In genomic region chr13:114019367-114019766, GRCh38 we compare ENCODE assay signal across 13 cellular contexts. TPM values are rescaled to one million over a fixed set of nuclear protein-coding genes. Genes with fewer than 3 reads are reported as not detected.
DNase-seq lines count a peak whose midpoint lies in the region; ATAC-seq and TF ChIP-seq lines count a peak whose summit lies in the region.
"Had no signal": no experiment of that assay in that cellular context is flagged by ENCODE, and none has a peak within 500 bp of the region (broad histone marks: within the 10 kb centered on the region; RNA-seq: fewer than 3 reads in every experiment).

No MANE protein-coding gene starts in this region.

- peaks cover 82% of the 10 kb centered on the region for H3K36me3 Mint-ChIP-seq in CD4-positive, alpha-beta T cell (ENCODE audit: low read depth)
- H3K36me3 Mint-ChIP-seq in nephron progenitor cell (ENCODE audit: low read depth), result no peaks in the 10 kb centered on the region

- H3K9me3 Mint-ChIP-seq in CD4-positive, alpha-beta T cell, result no peaks in the 10 kb centered on the region
- H3K9me3 Mint-ChIP-seq in nephron progenitor cell, result no peaks in the 10 kb centered on the region

- POLR2A ChIA-PET in CD4-positive, alpha-beta T cell (lab: Charles Lee), result interaction anchor here (0.5 kb wide), 1 partner anchor 13 kb away, joined by 3 read pairs; no protein-coding TSS in a partner anchor

- no peak overlapping the region for H3K27ac ChIP-seq in CD4-positive, alpha-beta T cell (ENCODE audit: low read depth, low read length)
- H3K27ac ChIP-seq: breast epithelium, prostate gland, vagina had no signal

- CTCF ChIA-PET in CD4-positive, alpha-beta T cell (lab: Charles Lee), result no interaction called here

- H3K4me1 Mint-ChIP-seq in CD4-positive, alpha-beta T cell (ENCODE audit: low read depth), result no peaks in the 10 kb centered on the region
- H3K4me1 Mint-ChIP-seq in nephron progenitor cell, result peaks cover 20% of the 10 kb centered on the region

- H3K4me3 Mint-ChIP-seq in CD4-positive, alpha-beta T cell, result no peak overlapping the region
- no peak overlapping the region for H3K4me3 Mint-ChIP-seq in nephron progenitor cell

- peak overlapping the region; percentile 61 for H3K27ac Mint-ChIP-seq in CD4-positive, alpha-beta T cell
- no peak overlapping the region for H3K27ac Mint-ChIP-seq in nephron progenitor cell

- no peaks in the 10 kb centered on the region for H3K9me3 ChIP-seq in CD4-positive, alpha-beta T cell (ENCODE audit: control insufficient read depth, low read length)
- H3K9me3 ChIP-seq: breast epithelium, prostate gland, vagina had no signal

- intact Hi-C loops in CD4-positive, alpha-beta T cell (cut with DNase I, micrococcal nuclease), result no loop called here
- intact Hi-C loops in Right ventricle myocardium inferior (cut with DNase I), result no loop called here

- peak in 9 of 10 experiments; percentile 22 to 58 (median 36) for DNase-seq in CD4-positive, alpha-beta T cell
- peak; percentile 78 for DNase-seq in NAMALWA (ENCODE audit: low spot score)
- peak; percentile 9 for DNase-seq in activated CD8-positive, alpha-beta memory T cell treated with anti-CD3 and anti-CD28 coated beads, Interleukin-2, amount 50 U/mL, for 24 hours (ENCODE audit: extremely low read depth)
- peak; percentile 57 for DNase-seq in nephron progenitor cell
- DNase-seq in Right ventricle myocardium inferior (ENCODE audit: missing footprints), result no peak
- no peak for DNase-seq in NCI-H2227 treated with DMSO at 0.1 percent for 48 hours (lab: John Stamatoyannopoulos, UW)
- DNase-seq in NCI-H128 (lab: John Stamatoyannopoulos, UW; ENCODE audit: unreplicated experiment), result no peak
- DNase-seq: SW 1271 had no signal

- no peak for TF ChIP-seq CTCF in CD4-positive, alpha-beta T cell (IDR thresholded peaks at IDR 0.05)
- no peak for TF ChIP-seq CTCF in nephron progenitor cell (IDR thresholded peaks at IDR 0.05)

- H3K27me3 ChIP-seq in CD4-positive, alpha-beta T cell (ENCODE audit: control insufficient read depth, insufficient read depth, low read length), result no peaks in the 10 kb centered on the region
- H3K27me3 ChIP-seq: breast epithelium, vagina had no signal

- H3K27me3 Mint-ChIP-seq in CD4-positive, alpha-beta T cell, result no peaks in the 10 kb centered on the region
- H3K27me3 Mint-ChIP-seq in nephron progenitor cell (ENCODE audit: low read depth, poor library complexity), result no peaks in the 10 kb centered on the region

- ATAC-seq in CD4-positive, alpha-beta T cell (ENCODE audit: poor library complexity), result peak; percentile 71
- ATAC-seq in Right ventricle myocardium inferior (no peak), GM19035 (IDR thresholded peaks at IDR 0.05; ENCODE audit: unreplicated experiment) (no peak)

RNA-seq across cellular contexts. Expression of gene C13orf46, which starts 45.5 kb away (rescaled TPM):
- total RNA-seq in CD4-positive, alpha-beta T cell, result 10 to 100 TPM; 19.3 to 19.7 TPM
- 0.32 TPM for total RNA-seq in Right ventricle myocardium inferior
- total RNA-seq: G401, vagina had no signal

Comparison
In these comparisons a context has a peak if more than half of its experiments do, and no peak if none do; other contexts are left out.
1. DNase-seq: peak in CD4-positive, alpha-beta T cell (9 of 10), NAMALWA (single experiment), activated CD8-positive, alpha-beta memory T cell treated with anti-CD3 and anti-CD28 coated beads, Interleukin-2, amount 50 U/mL, for 24 hours (single experiment) and nephron progenitor cell (single experiment); none in Right ventricle myocardium inferior (single experiment), NCI-H2227 treated with DMSO at 0.1 percent for 48 hours (single experiment) and NCI-H128 (single experiment).
2. RNA of gene C13orf46, which starts 45.5 kb away (total RNA-seq): 19.3 to 19.7 TPM in CD4-positive, alpha-beta T cell; 0.32 TPM in Right ventricle myocardium inferior (single experiment); every median in the first group is over 10 times any median in the second.